Comparison of ENCODE assay signal across 16 cellular contexts in the genomic region with DNA sequence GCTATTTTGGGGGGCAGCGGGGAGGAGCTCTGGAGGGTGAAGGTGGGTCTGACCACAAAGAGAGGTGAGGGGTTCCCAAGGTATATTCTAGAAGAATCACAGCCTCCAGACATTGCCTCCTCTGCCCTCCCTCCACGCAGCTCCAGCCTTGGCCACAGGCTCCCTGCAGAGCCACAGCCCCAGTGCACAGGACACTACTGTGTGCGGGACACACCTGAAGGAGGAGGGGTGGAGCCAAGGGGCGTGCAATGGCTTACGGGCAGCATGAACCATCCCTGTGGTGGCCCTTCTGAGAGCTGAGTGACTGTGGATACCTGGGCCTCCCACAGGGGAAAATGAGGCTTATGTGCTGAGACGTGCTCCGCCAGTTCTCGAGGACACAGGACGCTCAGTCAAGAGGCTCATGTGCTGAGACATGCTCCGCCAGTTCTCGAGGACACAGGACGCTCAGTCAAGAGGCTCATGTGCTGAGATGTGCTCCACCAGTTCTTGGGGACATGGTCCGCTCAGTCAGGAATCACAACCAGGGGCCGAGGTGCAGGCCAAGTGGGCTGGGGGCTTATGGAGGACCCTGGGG.
"Had no signal": no experiment of that assay in that cellular context is flagged by ENCODE, and none has a peak within 500 bp of the region (broad histone marks: within the 10 kb centered on the region; RNA-seq: fewer than 3 reads in every experiment).

No MANE protein-coding gene starts in this region.

- H3K27me3 ChIP-seq: body of pancreas, neural progenitor cell, vagina had no signal

- H3K4me3 ChIP-seq: body of pancreas, heart right ventricle, left lung, lung, neural progenitor cell, vagina had no signal

- H3K9me3 ChIP-seq: body of pancreas, vagina had no signal

- H3K9ac ChIP-seq: neural progenitor cell had no signal

- DNase-seq: activated gamma-delta T cell treated with Interleukin-2 at 50 U/mL for 16 hours; activated T-cell treated with anti-CD3 and anti-CD28 coated beads, Interleukin-2, amount 50 U/mL, for 1 hour; anterior cingulate cortex; body of pancreas; foreskin fibroblast; heart right ventricle; kidney; left lung; naive thymus-derived CD8-positive, alpha-beta T cell; retina; stimulated activated CD4-positive, alpha-beta T cell treated with anti-CD3 and anti-CD28 coated beads, Interleukin-2, amount 100 ng/mL, for 48 hours; stimulated activated CD8-positive, alpha-beta memory T cell treated with anti-CD3 and anti-CD28 coated beads, Interleukin-4, amount 100 ng/mL, for 48 hours; stimulated activated naive B cell treated with anti-CD40 and anti-IgM and Interleukin-4, amounts not matched to agents 10 μg/mL and 1 μg/mL and 100 μg/mL, for 72 hours had no signal

- H3K27ac ChIP-seq: body of pancreas, heart right ventricle, left lung, neural progenitor cell, vagina had no signal

- H2AFZ ChIP-seq: neural progenitor cell had no signal

- ATAC-seq: body of pancreas; left lung; naive thymus-derived CD8-positive, alpha-beta T cell had no signal

- H3K36me3 ChIP-seq: heart right ventricle, left lung, neural progenitor cell, vagina had no signal

- H3K4me1 ChIP-seq: body of pancreas, heart right ventricle, left lung, vagina had no signal
